ENCODE assay signal across 16 cellular contexts in the genomic region with DNA sequence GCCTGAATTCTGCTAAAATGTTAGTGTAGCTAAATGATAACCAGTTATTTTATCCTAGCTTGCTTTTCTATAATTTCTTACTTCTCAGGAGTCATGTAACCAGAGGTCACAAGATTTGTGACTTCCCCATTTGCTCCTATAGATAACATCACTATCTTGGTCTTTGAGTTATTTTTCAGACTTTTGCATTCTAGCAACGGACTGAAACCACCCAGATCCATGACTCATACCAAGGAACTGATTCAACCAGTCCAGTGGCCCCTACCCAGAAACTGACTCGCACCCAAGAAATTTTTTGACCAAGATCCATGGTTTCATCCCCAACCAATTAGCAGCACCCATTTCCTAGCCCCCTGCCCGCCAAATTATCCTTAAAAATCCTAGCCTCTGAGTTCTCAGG. TPM values are rescaled to one million over a fixed set of nuclear protein-coding genes. Genes with fewer than 3 reads are reported as not detected.
DNase-seq lines count a peak whose midpoint lies in the region; ATAC-seq and TF ChIP-seq lines count a peak whose summit lies in the region.
"Had no signal": no experiment of that assay in that cellular context is flagged by ENCODE, and none has a peak within 500 bp of the region (broad histone marks: within the 10 kb centered on the region; RNA-seq: fewer than 3 reads in every experiment).

No MANE protein-coding gene starts in this region.

- TF ChIP-seq CTCF in epithelial cell of esophagus (IDR thresholded peaks at IDR 0.05; ENCODE audit: insufficient read depth, low read depth, low read length, missing control alignments): no peak
- no peak for TF ChIP-seq CTCF in type B pancreatic cell (conservative IDR thresholded peaks at IDR 0.05)

- no peak overlapping the region for H3K4me3 ChIP-seq in epithelial cell of esophagus (ENCODE audit: low read length)
- H3K4me3 ChIP-seq: gastrocnemius medialis had no signal

- no peaks in the 10 kb centered on the region for H3K4me1 Mint-ChIP-seq in type B pancreatic cell (ENCODE audit: unreplicated experiment)
- no peaks in the 10 kb centered on the region for H3K4me1 Mint-ChIP-seq in activated CD4-positive, alpha-beta T cell treated with anti-CD3 and anti-CD28 coated beads for 36 hours
- no peaks in the 10 kb centered on the region for H3K4me1 Mint-ChIP-seq in activated T-helper 2 cell treated with anti-CD3 and anti-CD28 coated beads, Interferon-gamma antibody, Interleukin-2, Interleukin-4, amounts not matched to agents 10 μg/mL and 5 μg/mL and 100 μg/mL, durations not matched to agents 14 hours and 24 hours and 36 hours (ENCODE audit: low read depth)

- intact Hi-C loops in activated CD4-positive, alpha-beta T cell treated with anti-CD3 and anti-CD28 coated beads for 36 hours (cut with DNase I, micrococcal nuclease): no loop called here
- intact Hi-C loops in activated T-helper 2 cell treated with anti-CD3 and anti-CD28 coated beads, Interferon-gamma antibody, Interleukin-2, Interleukin-4, amounts not matched to agents 10 μg/mL and 5 μg/mL and 100 μg/mL, durations not matched to agents 14 hours and 24 hours and 36 hours (cut with micrococcal nuclease): no loop called here

- H3K27me3 Mint-ChIP-seq in type B pancreatic cell: no peaks in the 10 kb centered on the region
- no peaks in the 10 kb centered on the region for H3K27me3 Mint-ChIP-seq in activated CD4-positive, alpha-beta T cell treated with anti-CD3 and anti-CD28 coated beads for 36 hours
- no peaks in the 10 kb centered on the region for H3K27me3 Mint-ChIP-seq in activated T-helper 2 cell treated with anti-CD3 and anti-CD28 coated beads, Interferon-gamma antibody, Interleukin-2, Interleukin-4, amounts not matched to agents 10 μg/mL and 5 μg/mL and 100 μg/mL, durations not matched to agents 14 hours and 24 hours and 36 hours (ENCODE audit: low read depth)
- H3K27me3 Mint-ChIP-seq: activated T-cell treated with anti-CD3 and anti-CD28 coated beads, Interleukin-2, amount 50 U/mL, for 24 hours; natural killer cell treated with Interleukin-12 subunit alpha and Interleukin-12 subunit beta and Interleukin-15 and Interleukin-18, amount 100 ng/mL, for 72 hours had no signal

- DNase-seq in NOMO-1 treated with DMSO at 0.1 percent for 48 hours (lab: John Stamatoyannopoulos, UW; ENCODE audit: unreplicated experiment) (peak; percentile 5), NOMO-1 (lab: John Stamatoyannopoulos, UW; ENCODE audit: unreplicated experiment in 2 of 2) (no peak), RPMI7951 (ENCODE audit: low read depth) (peak; percentile 21), epithelial cell of esophagus (ENCODE audit: low read depth) (peak; percentile 63), type B pancreatic cell (ENCODE audit: extremely low spot score, unreplicated experiment) (no peak)
- DNase-seq in activated CD4-positive, alpha-beta T cell treated with anti-CD3 and anti-CD28 coated beads for 36 hours: no peak
- no peak for DNase-seq in activated T-helper 2 cell treated with anti-CD3 and anti-CD28 coated beads, Interferon-gamma antibody, Interleukin-2, Interleukin-4, amounts not matched to agents 10 μg/mL and 5 μg/mL and 100 μg/mL, durations not matched to agents 14 hours and 24 hours and 36 hours (ENCODE audit: low spot score)
- no peak for DNase-seq in activated naive CD4-positive, alpha-beta T cell (lab: John Stamatoyannopoulos, UW)
- DNase-seq: activated T-cell treated with anti-CD3 and anti-CD28 coated beads, Interleukin-2, amount 50 U/mL, for 24 hours; caudate nucleus; DMS 273 treated with DMSO at 0.1 percent for 48 hours; gastrocnemius medialis; Karpas-422; WERI-Rb-1 had no signal

- POLR2A ChIA-PET in activated CD4-positive, alpha-beta T cell treated with anti-CD3 and anti-CD28 coated beads for 36 hours (lab: Charles Lee): no interaction called here

- CTCF ChIA-PET in activated CD4-positive, alpha-beta T cell treated with anti-CD3 and anti-CD28 coated beads for 36 hours (lab: Charles Lee): no interaction called here

- ATAC-seq in activated CD4-positive, alpha-beta T cell treated with anti-CD3 and anti-CD28 coated beads for 36 hours: no peak
- ATAC-seq: gastrocnemius medialis; left lobe of liver; natural killer cell treated with Interleukin-12 subunit alpha and Interleukin-12 subunit beta and Interleukin-15 and Interleukin-18, amount 100 ng/mL, for 72 hours had no signal

- H3K36me3 Mint-ChIP-seq in type B pancreatic cell: no peaks in the 10 kb centered on the region
- no peaks in the 10 kb centered on the region for H3K36me3 Mint-ChIP-seq in activated CD4-positive, alpha-beta T cell treated with anti-CD3 and anti-CD28 coated beads for 36 hours (ENCODE audit: low read depth)
- no peaks in the 10 kb centered on the region for H3K36me3 Mint-ChIP-seq in activated T-helper 2 cell treated with anti-CD3 and anti-CD28 coated beads, Interferon-gamma antibody, Interleukin-2, Interleukin-4, amounts not matched to agents 10 μg/mL and 5 μg/mL and 100 μg/mL, durations not matched to agents 14 hours and 24 hours and 36 hours (ENCODE audit: low read depth)
- H3K36me3 Mint-ChIP-seq: natural killer cell treated with Interleukin-12 subunit alpha and Interleukin-12 subunit beta and Interleukin-15 and Interleukin-18, amount 100 ng/mL, for 72 hours had no signal

- H3K4me3 Mint-ChIP-seq in type B pancreatic cell: no peak overlapping the region
- H3K4me3 Mint-ChIP-seq in activated CD4-positive, alpha-beta T cell treated with anti-CD3 and anti-CD28 coated beads for 36 hours: no peak overlapping the region
- H3K4me3 Mint-ChIP-seq in activated T-helper 2 cell treated with anti-CD3 and anti-CD28 coated beads, Interferon-gamma antibody, Interleukin-2, Interleukin-4, amounts not matched to agents 10 μg/mL and 5 μg/mL and 100 μg/mL, durations not matched to agents 14 hours and 24 hours and 36 hours (ENCODE audit: low read depth): no peak overlapping the region
- H3K4me3 Mint-ChIP-seq: activated T-cell treated with anti-CD3 and anti-CD28 coated beads, Interleukin-2, amount 50 U/mL, for 24 hours; natural killer cell treated with Interleukin-12 subunit alpha and Interleukin-12 subunit beta and Interleukin-15 and Interleukin-18, amount 100 ng/mL, for 72 hours had no signal

- peak overlapping the region; percentile 61 for H3K27ac Mint-ChIP-seq in type B pancreatic cell
- H3K27ac Mint-ChIP-seq in activated CD4-positive, alpha-beta T cell treated with anti-CD3 and anti-CD28 coated beads for 36 hours: no peak overlapping the region
- no peak overlapping the region for H3K27ac Mint-ChIP-seq in activated T-helper 2 cell treated with anti-CD3 and anti-CD28 coated beads, Interferon-gamma antibody, Interleukin-2, Interleukin-4, amounts not matched to agents 10 μg/mL and 5 μg/mL and 100 μg/mL, durations not matched to agents 14 hours and 24 hours and 36 hours
- H3K27ac Mint-ChIP-seq: activated T-cell treated with anti-CD3 and anti-CD28 coated beads, Interleukin-2, amount 50 U/mL, for 24 hours; natural killer cell treated with Interleukin-12 subunit alpha and Interleukin-12 subunit beta and Interleukin-15 and Interleukin-18, amount 100 ng/mL, for 72 hours had no signal

- peaks cover 6% of the 10 kb centered on the region for H3K9me3 Mint-ChIP-seq in type B pancreatic cell
- no peaks in the 10 kb centered on the region for H3K9me3 Mint-ChIP-seq in activated CD4-positive, alpha-beta T cell treated with anti-CD3 and anti-CD28 coated beads for 36 hours (ENCODE audit: low read depth)
- no peaks in the 10 kb centered on the region for H3K9me3 Mint-ChIP-seq in activated T-helper 2 cell treated with anti-CD3 and anti-CD28 coated beads, Interferon-gamma antibody, Interleukin-2, Interleukin-4, amounts not matched to agents 10 μg/mL and 5 μg/mL and 100 μg/mL, durations not matched to agents 14 hours and 24 hours and 36 hours
- H3K9me3 Mint-ChIP-seq: activated T-cell treated with anti-CD3 and anti-CD28 coated beads, Interleukin-2, amount 50 U/mL, for 24 hours; natural killer cell treated with Interleukin-12 subunit alpha and Interleukin-12 subunit beta and Interleukin-15 and Interleukin-18, amount 100 ng/mL, for 72 hours had no signal

RNA-seq across cellular contexts. Expression of a gene that starts 50.0 kb away (rescaled TPM):
- not detected in 2 replicates for total RNA-seq in RPMI7951 (2014; rRNA removed; shearing (Covaris generic))
- not detected in 2 replicates for total RNA-seq in type B pancreatic cell (ENCODE audit: low replicate concordance)
- not detected for total RNA-seq in activated CD4-positive, alpha-beta T cell treated with anti-CD3 and anti-CD28 coated beads for 36 hours
- not detected in 2 replicates for total RNA-seq in activated T-helper 2 cell treated with anti-CD3 and anti-CD28 coated beads, Interferon-gamma antibody, Interleukin-2, Interleukin-4, amounts not matched to agents 10 μg/mL and 5 μg/mL and 100 μg/mL, durations not matched to agents 14 hours and 24 hours and 36 hours
- total RNA-seq: left lobe of liver; natural killer cell treated with Interleukin-12 subunit alpha and Interleukin-12 subunit beta and Interleukin-15 and Interleukin-18, amount 100 ng/mL, for 72 hours had no signal

Comparison
In these comparisons a context has a peak if more than half of its experiments do, and no peak if none do; other contexts are left out.
1. DNase-seq: peak in NOMO-1 treated with DMSO at 0.1 percent for 48 hours (single experiment), RPMI7951 (single experiment) and epithelial cell of esophagus (single experiment); none in NOMO-1 (0 of 2), type B pancreatic cell (single experiment), activated CD4-positive, alpha-beta T cell treated with anti-CD3 and anti-CD28 coated beads for 36 hours (single experiment), activated T-helper 2 cell treated with anti-CD3 and anti-CD28 coated beads, Interferon-gamma antibody, Interleukin-2, Interleukin-4, amounts not matched to agents 10 μg/mL and 5 μg/mL and 100 μg/mL, durations not matched to agents 14 hours and 24 hours and 36 hours (single experiment) and activated naive CD4-positive, alpha-beta T cell (0 of 4).